Comparison of ENCODE assay signal across 26 cellular contexts in the genomic region with DNA sequence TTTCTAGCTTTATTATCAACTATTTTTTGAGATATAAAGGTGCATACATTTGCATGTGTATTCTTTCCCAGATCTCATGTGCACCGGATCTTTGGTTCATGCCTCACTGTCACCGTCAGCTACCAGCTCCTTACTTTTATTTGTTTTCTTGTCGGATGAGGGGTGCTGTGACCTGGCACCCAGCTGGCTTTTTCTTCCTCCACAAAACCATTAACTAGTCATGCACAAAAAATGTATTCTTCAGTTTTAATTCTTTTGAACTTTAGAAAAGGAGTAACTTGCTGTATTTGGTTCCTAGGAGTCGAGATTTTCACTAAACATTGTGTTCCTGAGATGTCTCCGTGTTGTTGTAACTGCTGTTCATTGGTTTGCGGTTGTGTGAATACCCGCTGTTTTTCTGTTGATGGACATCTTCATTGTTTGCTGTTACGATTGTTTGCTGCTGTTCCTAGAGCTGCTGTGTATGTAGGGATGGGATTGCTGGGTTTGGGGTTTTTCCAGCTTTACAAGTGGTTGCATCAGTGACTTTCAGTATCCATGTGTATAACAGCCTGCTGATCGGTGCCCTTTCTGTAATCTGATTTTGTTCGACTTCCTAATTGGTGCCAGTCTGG. TPM values are rescaled to one million over a fixed set of nuclear protein-coding genes. Genes with fewer than 3 reads are reported as not detected.
DNase-seq lines count a peak whose midpoint lies in the region; ATAC-seq and TF ChIP-seq lines count a peak whose summit lies in the region.
"Had no signal": no experiment of that assay in that cellular context is flagged by ENCODE, and none has a peak within 500 bp of the region (broad histone marks: within the 10 kb centered on the region; RNA-seq: fewer than 3 reads in every experiment).

No MANE protein-coding gene starts in this region.

- no peaks in the 10 kb centered on the region for H3K36me3 ChIP-seq in uterus
- H3K36me3 ChIP-seq in Peyer's patch: no peaks in the 10 kb centered on the region
- H3K36me3 ChIP-seq in effector memory CD4-positive, alpha-beta T cell (ENCODE audit: control insufficient read depth, insufficient read depth, low read length): no peaks in the 10 kb centered on the region
- H3K36me3 ChIP-seq: BE2C had no signal

- H3K4me1 Mint-ChIP-seq in stimulated activated naive CD8-positive, alpha-beta T cell treated with anti-CD3 and anti-CD28 coated beads, Interleukin-15, amount 100 ng/mL, for 72 hours: peaks cover 13% of the 10 kb centered on the region

- TF ChIP-seq CTCF in uterus (IDR thresholded peaks at IDR 0.05) (no peak), Peyer's patch (IDR thresholded peaks at IDR 0.05) (no peak)

- no peaks in the 10 kb centered on the region for H3K9me3 ChIP-seq in uterus
- H3K9me3 ChIP-seq in Peyer's patch: no peaks in the 10 kb centered on the region
- H3K9me3 ChIP-seq in effector memory CD4-positive, alpha-beta T cell (ENCODE audit: control insufficient read depth, low read length): peaks cover under 1% of the 10 kb centered on the region
- H3K9me3 ChIP-seq: BE2C had no signal

- peak overlapping the region; percentile 52 to 87 for H3K27ac Mint-ChIP-seq in stimulated activated naive CD8-positive, alpha-beta T cell treated with anti-CD3 and anti-CD28 coated beads, Interleukin-15, amount 100 ng/mL, for 72 hours
- H3K27ac Mint-ChIP-seq: activated naive CD4-positive, alpha-beta T cell treated with anti-CD3 and anti-CD28 coated beads for 36 hours had no signal

- no peak for ATAC-seq in stimulated activated naive CD8-positive, alpha-beta T cell treated with anti-CD3 and anti-CD28 coated beads, Interleukin-15, amount 100 ng/mL, for 72 hours
- ATAC-seq in stimulated activated naive CD8-positive, alpha-beta T cell treated with anti-CD3 and anti-CD28 coated beads, Interleukin-15, Interleukin-2, amounts not matched to agents 100 U/mL and 50 U/mL, for 24 hours: no peak
- ATAC-seq: A549, HepG2, left cardiac atrium had no signal

- intact Hi-C loops in uterus (cut with DNase I; ENCODE audit: low total_unique reads): no loop called here

- peaks cover 37% of the 10 kb centered on the region for H3K27me3 Mint-ChIP-seq in stimulated activated naive CD8-positive, alpha-beta T cell treated with anti-CD3 and anti-CD28 coated beads, Interleukin-15, amount 100 ng/mL, for 72 hours

- H3K4me3 Mint-ChIP-seq in stimulated activated naive CD8-positive, alpha-beta T cell treated with anti-CD3 and anti-CD28 coated beads, Interleukin-15, amount 100 ng/mL, for 72 hours: peak overlapping the region in 1 of 2 donors; percentile 30
- H3K4me3 Mint-ChIP-seq: activated naive CD4-positive, alpha-beta T cell treated with anti-CD3 and anti-CD28 coated beads for 36 hours had no signal

- H3K4me1 ChIP-seq in uterus (no peaks in the 10 kb centered on the region), Peyer's patch (no peaks in the 10 kb centered on the region)
- no peaks in the 10 kb centered on the region for H3K4me1 ChIP-seq in effector memory CD4-positive, alpha-beta T cell (ENCODE audit: control insufficient read depth, insufficient read depth, low read length, poor library complexity, severe bottlenecking)
- H3K4me1 ChIP-seq: A549, BE2C had no signal

- H3K9me3 Mint-ChIP-seq in stimulated activated naive CD8-positive, alpha-beta T cell treated with anti-CD3 and anti-CD28 coated beads, Interleukin-15, amount 100 ng/mL, for 72 hours: peaks cover 3 to 8% of the 10 kb centered on the region in 2 donors

- TF ChIP-seq POLR2A in uterus (IDR thresholded peaks at IDR 0.05) (no peak), Peyer's patch (IDR thresholded peaks at IDR 0.05) (no peak)

- H3K4me3 ChIP-seq in uterus: no peak overlapping the region
- H3K4me3 ChIP-seq in Peyer's patch: no peak overlapping the region
- no peak overlapping the region for H3K4me3 ChIP-seq in effector memory CD4-positive, alpha-beta T cell (ENCODE audit: insufficient read depth, low read depth, low read length, poor library complexity, severe bottlenecking)
- H3K4me3 ChIP-seq: A549 had no signal

- DNase-seq in stimulated activated naive CD8-positive, alpha-beta T cell treated with anti-CD3 and anti-CD28 coated beads, Interleukin-15, amount 100 ng/mL, for 72 hours: no peak
- no peak for DNase-seq in stimulated activated naive CD8-positive, alpha-beta T cell treated with anti-CD3 and anti-CD28 coated beads, Interleukin-15, Interleukin-2, amounts not matched to agents 100 U/mL and 50 U/mL, for 24 hours
- DNase-seq in SW480 (ENCODE audit: low spot score) (peak; percentile 31), dedifferentiated amniotic fluid mesenchymal stem cell (ENCODE audit: extremely low spot score) (peak; percentile 41), uterus (no peak), Peyer's patch (no peak)
- DNase-seq in effector memory CD4-positive, alpha-beta T cell: no peak
- no peak for DNase-seq in activated T-cell treated with anti-CD3 and anti-CD28 coated beads, Interleukin-2, amount 50 U/mL, for 48 hours
- DNase-seq: activated naive CD4-positive, alpha-beta T cell treated with anti-CD3 and anti-CD28 coated beads for 36 hours; activated T-cell treated with anti-CD3 and anti-CD28 coated beads, Interleukin-2, amount 50 U/mL, for 1 hour; amniotic stem cell; BE2C; caudate nucleus; foreskin melanocyte; GF-D8; left cardiac atrium; mesendoderm; NCI-H1105; NCI-H2081; NCI-H510A; occipital lobe; substantia nigra; T-helper 9 cell had no signal

- H3K27ac ChIP-seq in uterus: peak overlapping the region; percentile 41 to 64
- H3K27ac ChIP-seq in Peyer's patch: no peak overlapping the region
- no peak overlapping the region for H3K27ac ChIP-seq in effector memory CD4-positive, alpha-beta T cell (ENCODE audit: insufficient read depth, low read length, poor library complexity, severe bottlenecking)
- H3K27ac ChIP-seq: A549 had no signal

- H3K27me3 ChIP-seq in uterus: no peaks in the 10 kb centered on the region
- no peaks in the 10 kb centered on the region for H3K27me3 ChIP-seq in Peyer's patch
- H3K27me3 ChIP-seq in effector memory CD4-positive, alpha-beta T cell (replicated peaks; ENCODE audit: control insufficient read depth, insufficient read depth, low read length, poor library complexity, severe bottlenecking): no peaks in the 10 kb centered on the region
- H3K27me3 ChIP-seq: BE2C had no signal

RNA-seq across cellular contexts. Expression of a gene that starts 39.4 kb away (rescaled TPM):
- 1 to 10 TPM in 2 of 4 donors, not detected in 2; 1.8 to 3.4 TPM for total RNA-seq in uterus
- total RNA-seq in Peyer's patch: under 1 TPM in 1 of 4 donors, not detected in 3; 0.67 TPM
- total RNA-seq: activated naive CD4-positive, alpha-beta T cell treated with anti-CD3 and anti-CD28 coated beads for 36 hours had no signal

RNA-seq across cellular contexts. Expression of a gene that starts 41.3 kb away (rescaled TPM):
- total RNA-seq in uterus: under 1 TPM in 2 of 4 donors, not detected in 2; 0.35 to 0.43 TPM
- under 1 TPM in 1 of 4 donors, not detected in 3; 0.40 TPM for total RNA-seq in Peyer's patch
- total RNA-seq: skeletal muscle tissue had no signal

RNA-seq across cellular contexts. Expression of a gene that starts 44.0 kb away (rescaled TPM):
- total RNA-seq in uterus (1 to 10 TPM in 1 of 4 donors, under 1 TPM in 2, not detected in 1; 0.29 to 1.9 (median 0.40) TPM), Peyer's patch (not detected)
- total RNA-seq: HepG2 had no signal

RNA-seq across cellular contexts. Expression of a gene that starts 56.5 kb away (rescaled TPM):
- total RNA-seq in uterus (10 to 100 TPM in 3 of 4 donors, 1 to 10 TPM in 1; 9.5 to 37.3 (median 15.0) TPM), Peyer's patch (100 to 1,000 TPM in 1 of 4 donors, 10 to 100 TPM in 3; 44.0 to 111 (median 86.3) TPM)

Comparison
In these comparisons a context has a peak if more than half of its experiments do, and no peak if none do; other contexts are left out.
1. DNase-seq: peak in SW480 (single experiment) and dedifferentiated amniotic fluid mesenchymal stem cell (single experiment); none in stimulated activated naive CD8-positive, alpha-beta T cell treated with anti-CD3 and anti-CD28 coated beads, Interleukin-15, amount 100 ng/mL, for 72 hours (0 of 2), stimulated activated naive CD8-positive, alpha-beta T cell treated with anti-CD3 and anti-CD28 coated beads, Interleukin-15, Interleukin-2, amounts not matched to agents 100 U/mL and 50 U/mL, for 24 hours (single experiment), uterus (0 of 2), Peyer's patch (0 of 3), effector memory CD4-positive, alpha-beta T cell (0 of 3) and activated T-cell treated with anti-CD3 and anti-CD28 coated beads, Interleukin-2, amount 50 U/mL, for 48 hours (0 of 2).
2. H3K27ac ChIP-seq: peak in uterus (2 of 2); none in Peyer's patch (0 of 4) and effector memory CD4-positive, alpha-beta T cell (single experiment).